17 cellular contexts compared by ENCODE assay signal in the genomic region with DNA sequence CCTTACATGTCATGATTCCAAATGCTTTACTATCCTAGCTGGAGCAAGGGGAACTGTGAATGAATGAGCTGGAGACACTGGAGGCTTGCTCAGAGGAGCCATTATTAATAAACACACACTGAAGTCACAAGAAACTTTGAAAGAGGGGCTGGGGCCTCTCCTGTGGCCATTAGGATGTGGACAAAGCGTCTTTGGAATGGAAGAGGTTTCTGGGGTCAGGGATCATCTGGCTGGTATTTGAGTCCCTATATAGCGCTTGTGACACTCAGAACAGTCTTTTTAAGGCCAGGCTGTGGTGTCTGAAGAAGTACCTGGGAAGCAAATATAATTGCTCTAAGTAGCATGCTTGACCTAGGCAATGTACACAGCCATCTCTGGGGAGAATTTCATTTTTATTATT.
DNase-seq lines count a peak whose midpoint lies in the region; ATAC-seq and TF ChIP-seq lines count a peak whose summit lies in the region.
"Had no signal": no experiment of that assay in that cellular context is flagged by ENCODE, and none has a peak within 500 bp of the region (broad histone marks: within the 10 kb centered on the region; RNA-seq: fewer than 3 reads in every experiment).

No MANE protein-coding gene starts in this region.

- no peak overlapping the region for H3K4me2 ChIP-seq in trophoblast cell (ENCODE audit: low read length)

- H3K9ac ChIP-seq in trophoblast cell (ENCODE audit: low read length) (no peak overlapping the region), colonic mucosa (ENCODE audit: low read depth in 2 of 2, low read length in 2 of 2) (no peak overlapping the region)

- H3K27me3 Mint-ChIP-seq in naive thymus-derived CD8-positive, alpha-beta T cell, result peaks cover 0 to 5% (median 0%) of the 10 kb centered on the region in 5 donors

- peak overlapping the region; percentile 91 for H2BK120ac ChIP-seq in trophoblast cell (ENCODE audit: insufficient read depth, low read length, poor library complexity)

- peaks cover 0 to 14% (median 0%) of the 10 kb centered on the region in 9 donors for H3K9me3 Mint-ChIP-seq in naive thymus-derived CD8-positive, alpha-beta T cell

- H3K79me1 ChIP-seq in trophoblast cell (ENCODE audit: low read length), result peaks cover 39% of the 10 kb centered on the region

- H3K27ac ChIP-seq in cardiac muscle cell (peak overlapping the region; percentile 93), left lung (peak overlapping the region; percentile 28 to 36), trophoblast cell (ENCODE audit: low read depth, low read length) (peak overlapping the region; percentile 98), colonic mucosa (no peak overlapping the region)

- H3K9me3 ChIP-seq in cardiac muscle cell (ENCODE audit: low read depth) (no peaks in the 10 kb centered on the region), left lung (no peaks in the 10 kb centered on the region), trophoblast cell (ENCODE audit: insufficient read depth, low read depth, low read length) (peaks cover 2% of the 10 kb centered on the region), colonic mucosa (no peaks in the 10 kb centered on the region)

- no CpG with 5 or more reads among the region's 2 CpGs for WGBS in trophoblast cell (ENCODE audit: extremely low coverage, insufficient coverage, insufficient read length)

- no peak overlapping the region for H3K23ac ChIP-seq in trophoblast cell (ENCODE audit: low read length)

- H3K79me2 ChIP-seq in trophoblast cell (ENCODE audit: control insufficient read depth, insufficient read depth, low read length, poor library complexity), result peaks cover 4% of the 10 kb centered on the region

- no peak overlapping the region for H2AK5ac ChIP-seq in trophoblast cell (ENCODE audit: low read length)

- intact Hi-C loops in left cardiac atrium (cut with DNase I) (no loop called here), left lung (cut with DNase I) (no loop called here), colonic mucosa (cut with DNase I) (no loop called here)

- peak overlapping the region; percentile 70 for H4K91ac ChIP-seq in trophoblast cell (ENCODE audit: low read depth, low read length)

- H3K18ac ChIP-seq in trophoblast cell (ENCODE audit: low read length), result no peak overlapping the region

- H2BK12ac ChIP-seq in trophoblast cell (ENCODE audit: low read length), result peak overlapping the region; percentile 88

- peak overlapping the region; percentile 92 for H2BK5ac ChIP-seq in trophoblast cell (ENCODE audit: low read depth, low read length, poor library complexity)

- peak overlapping the region; percentile 44 for H4K8ac ChIP-seq in trophoblast cell (ENCODE audit: low read depth, low read length)

- peak overlapping the region; percentile 42 for H3K4ac ChIP-seq in trophoblast cell (ENCODE audit: low read depth, low read length)

- no peak overlapping the region for H4K12ac ChIP-seq in trophoblast cell (ENCODE audit: low read depth, low read length)

- ATAC-seq in left cardiac atrium, result no peak
- peak; percentile 42 for ATAC-seq in left lung
- no peak for ATAC-seq in naive thymus-derived CD8-positive, alpha-beta T cell
- no peak for ATAC-seq in stimulated activated naive CD8-positive, alpha-beta T cell treated with anti-CD3 and anti-CD28 coated beads, Interleukin-15, Interleukin-2, amounts not matched to agents 100 U/mL and 50 U/mL, for 24 hours
- ATAC-seq: PC-3 had no signal

- H3K14ac ChIP-seq in trophoblast cell (ENCODE audit: low read length), result peak overlapping the region; percentile 73

- no peaks in the 10 kb centered on the region for H3K36me3 ChIP-seq in cardiac muscle cell
- H3K36me3 ChIP-seq in left lung, result no peaks in the 10 kb centered on the region
- H3K36me3 ChIP-seq in trophoblast cell (ENCODE audit: control insufficient read depth in 1 of 2, insufficient read depth in 2 of 2, low read length in 2 of 2), result no peaks in the 10 kb centered on the region
- H3K36me3 ChIP-seq in colonic mucosa, result no peaks in the 10 kb centered on the region

- H3K27ac Mint-ChIP-seq in naive thymus-derived CD8-positive, alpha-beta T cell, result no peak overlapping the region
- H3K27ac Mint-ChIP-seq: H9 had no signal

- no peak overlapping the region for H3K4me3 ChIP-seq in cardiac muscle cell
- no peak overlapping the region for H3K4me3 ChIP-seq in left lung
- H3K4me3 ChIP-seq in trophoblast cell (ENCODE audit: low read depth, low read length), result no peak overlapping the region
- H3K4me3 ChIP-seq in colonic mucosa, result no peak overlapping the region

- no peak for DNase-seq in cardiac muscle cell (ENCODE audit: low read depth in 1 of 2, low spot score in 1 of 2)
- DNase-seq in left cardiac atrium, result no peak
- no peak for DNase-seq in left lung
- no peak for DNase-seq in trophoblast cell
- DNase-seq in activated CD8-positive, alpha-beta memory T cell treated with anti-CD3 and anti-CD28 coated beads for 24 hours, result no peak
- no peak for DNase-seq in naive thymus-derived CD8-positive, alpha-beta T cell
- DNase-seq in colonic mucosa, result no peak
- no peak for DNase-seq in stimulated activated naive CD8-positive, alpha-beta T cell treated with anti-CD3 and anti-CD28 coated beads, Interleukin-15, Interleukin-2, amounts not matched to agents 100 U/mL and 50 U/mL, for 24 hours
- DNase-seq: C1 segment of cervical spinal cord, DMS153, EL, H9, KG1, NCI-H1048, NCI-H2107, NCI-H69 had no signal

- no peaks in the 10 kb centered on the region for H3K36me3 Mint-ChIP-seq in naive thymus-derived CD8-positive, alpha-beta T cell

- H3K27me3 ChIP-seq in cardiac muscle cell (no peaks in the 10 kb centered on the region), left lung (no peaks in the 10 kb centered on the region), trophoblast cell (ENCODE audit: insufficient read depth, low read length) (no peaks in the 10 kb centered on the region), colonic mucosa (no peaks in the 10 kb centered on the region)

- POLR2A ChIA-PET in naive thymus-derived CD8-positive, alpha-beta T cell (lab: Charles Lee), result no interaction called here

- peaks cover 0 to 2% (median 0%) of the 10 kb centered on the region in 4 donors for H3K4me1 Mint-ChIP-seq in naive thymus-derived CD8-positive, alpha-beta T cell

- no peak for TF ChIP-seq CTCF in cardiac muscle cell (IDR thresholded peaks at IDR 0.05; ENCODE audit: low read depth, low read length)
- TF ChIP-seq CTCF in left lung (IDR thresholded peaks at IDR 0.05), result no peak
- TF ChIP-seq CTCF in colonic mucosa (IDR thresholded peaks at IDR 0.05), result no peak

- H3K4me3 Mint-ChIP-seq in naive thymus-derived CD8-positive, alpha-beta T cell, result no peak overlapping the region
- H3K4me3 Mint-ChIP-seq: H9 had no signal

- peaks cover 20% of the 10 kb centered on the region for H3K4me1 ChIP-seq in cardiac muscle cell (ENCODE audit: low read depth)
- peaks cover 0 to 3% of the 10 kb centered on the region in 2 donors for H3K4me1 ChIP-seq in left lung
- H3K4me1 ChIP-seq in trophoblast cell (ENCODE audit: control insufficient read depth in 1 of 2, insufficient read depth in 2 of 2, low read length in 2 of 2), result peaks cover 19 to 23% of the 10 kb centered on the region in 2 experiments
- H3K4me1 ChIP-seq in colonic mucosa, result no peaks in the 10 kb centered on the region

- no peak overlapping the region for H2AFZ ChIP-seq in trophoblast cell (ENCODE audit: insufficient read depth, low read length, poor library complexity)
